ENCODE assay signal across 1 cellular context in genomic region chr2:150046211-150046610, GRCh38.
TF ChIP-seq lines count a peak whose summit lies in the region.

No MANE protein-coding gene starts in this region.

TF ChIP-seq in IMR-90, 13 proteins besides CTCF, POLR2A, EP300 and RAD21:
- no peak for TF ChIP-seq RCOR1 (IDR thresholded peaks at IDR 0.05; ENCODE audit: insufficient replicate concordance, low read length)
- TF ChIP-seq CHD1 (IDR thresholded peaks at IDR 0.05; ENCODE audit: low read depth, low read length), result no peak
